8 cellular contexts compared by ENCODE assay signal in genomic region chr10:59177031-59177861, GRCh38. TPM values are rescaled to one million over a fixed set of nuclear protein-coding genes. Genes with fewer than 3 reads are reported as not detected.
DNase-seq lines count a peak whose midpoint lies in the region; ATAC-seq and TF ChIP-seq lines count a peak whose summit lies in the region.

No MANE protein-coding gene starts in this region.

- CTCF ChIA-PET in AG04450 (lab: Charles Lee): interaction anchor here (1.4 kb wide), 1 partner anchor 225 kb away, joined by 4 read pairs; no protein-coding TSS in a partner anchor

- POLR2A ChIA-PET in AG04450 (lab: Yijun Ruan, JAX): no interaction called here

- ATAC-seq in SK-N-SH treated with all-trans-retinoic acid at 6 μM for 48 hours (peak; percentile 83), foreskin keratinocyte (peak; percentile 87), omental fat pad (ENCODE audit: low FRiP score) (peak; percentile 44), GM21529 (IDR thresholded peaks at IDR 0.05; ENCODE audit: unreplicated experiment) (no peak)

- DNase-seq in AG04450 (ENCODE audit: low read depth, low spot score) (peak; percentile 45), HK-2 (ENCODE audit: unreplicated experiment) (peak; percentile 60), foreskin keratinocyte (peak; percentile 56 to 84), omental fat pad (ENCODE audit: low spot score) (no peak), cortex of kidney (lab: John Stamatoyannopoulos, UW) (no peak)
- DNase-seq in stimulated activated CD4-positive, alpha-beta T cell treated with anti-CD3 and anti-CD28 coated beads, Interleukin-4, amount 100 ng/mL, for 24 hours: no peak

- no peak overlapping the region for H3K4me3 ChIP-seq in AG04450 (ENCODE audit: low read depth, low read length)

- no peak for TF ChIP-seq CTCF in AG04450 (IDR thresholded peaks at IDR 0.05; ENCODE audit: low read depth, low read length)
- no peak for TF ChIP-seq CTCF in foreskin keratinocyte (conservative IDR thresholded peaks at IDR 0.05)
- no peak for TF ChIP-seq CTCF in omental fat pad (IDR thresholded peaks at IDR 0.05)

- H3K27ac ChIP-seq in AG04450 (ENCODE audit: low read depth, low read length) (no peak overlapping the region), foreskin keratinocyte (no peak overlapping the region)

- H3K27me3 ChIP-seq in AG04450 (ENCODE audit: control insufficient read depth, insufficient read depth, low read length) (peaks cover 13% of the 10 kb centered on the region), foreskin keratinocyte (peaks cover 32% of the 10 kb centered on the region)

- H3K4me1 ChIP-seq in foreskin keratinocyte: no peaks in the 10 kb centered on the region

- peaks cover 9% of the 10 kb centered on the region; the same call in 1 of the 2 replicates for H3K9me3 ChIP-seq in AG04450 (ENCODE audit: control insufficient read depth, insufficient read depth, low read length)

TF ChIP-seq in SK-N-SH treated with all-trans-retinoic acid at 6 μM for 48 hours, 23 proteins besides CTCF, POLR2A, EP300 and RAD21:
- TF ChIP-seq CREB5 (CRISPR knock-in tag; IDR thresholded peaks at IDR 0.05; ENCODE audit: low read depth): no peak
- no peak for TF ChIP-seq ZNF70 (CRISPR knock-in tag; IDR thresholded peaks at IDR 0.05)
- TF ChIP-seq ESRRG (CRISPR knock-in tag; IDR thresholded peaks at IDR 0.05): no peak
- TF ChIP-seq TCF4 (CRISPR knock-in tag; IDR thresholded peaks at IDR 0.05; ENCODE audit: borderline replicate concordance): no peak
- peak; percentile 86 for TF ChIP-seq CSDC2 (CRISPR knock-in tag; IDR thresholded peaks at IDR 0.05)
- no peak for TF ChIP-seq RARB (CRISPR knock-in tag; IDR thresholded peaks at IDR 0.05)
- peak; percentile 77; the same call in 1 of the 2 replicates for TF ChIP-seq SNAI2 (CRISPR knock-in tag; IDR thresholded peaks at IDR 0.05)
- no peak for TF ChIP-seq PPARA (CRISPR knock-in tag; IDR thresholded peaks at IDR 0.05; ENCODE audit: borderline replicate concordance)
- no peak for TF ChIP-seq BACH2 (CRISPR knock-in tag; IDR thresholded peaks at IDR 0.05; ENCODE audit: borderline replicate concordance)
- peak; percentile 28; the same call in 1 of the 2 replicates for TF ChIP-seq ISL1 (CRISPR knock-in tag; IDR thresholded peaks at IDR 0.05)
- TF ChIP-seq TSHZ2 (CRISPR knock-in tag; IDR thresholded peaks at IDR 0.05): peak; percentile 58
- TF ChIP-seq ZNF8 (CRISPR knock-in tag; IDR thresholded peaks at IDR 0.05): peak; percentile 40; the same call in 1 of the 2 replicates
- TF ChIP-seq OSR1 (CRISPR knock-in tag; IDR thresholded peaks at IDR 0.05): no peak
- no peak for TF ChIP-seq TOX (CRISPR knock-in tag; IDR thresholded peaks at IDR 0.05; ENCODE audit: borderline replicate concordance)
- TF ChIP-seq ARNTL (CRISPR knock-in tag; IDR thresholded peaks at IDR 0.05; ENCODE audit: borderline replicate concordance, low read depth): no peak
- TF ChIP-seq ZC3H10 (CRISPR knock-in tag; IDR thresholded peaks at IDR 0.05): no peak
- peak; percentile 68; the same call in 1 of the 2 replicates for TF ChIP-seq ZFP3 (CRISPR knock-in tag; IDR thresholded peaks at IDR 0.05)
- TF ChIP-seq ZNF565 (CRISPR knock-in tag; conservative IDR thresholded peaks at IDR 0.05; ENCODE audit: low read depth): no peak
- no peak for TF ChIP-seq CSRNP3 (CRISPR knock-in tag; IDR thresholded peaks at IDR 0.05)
- TF ChIP-seq, protein P1, sequence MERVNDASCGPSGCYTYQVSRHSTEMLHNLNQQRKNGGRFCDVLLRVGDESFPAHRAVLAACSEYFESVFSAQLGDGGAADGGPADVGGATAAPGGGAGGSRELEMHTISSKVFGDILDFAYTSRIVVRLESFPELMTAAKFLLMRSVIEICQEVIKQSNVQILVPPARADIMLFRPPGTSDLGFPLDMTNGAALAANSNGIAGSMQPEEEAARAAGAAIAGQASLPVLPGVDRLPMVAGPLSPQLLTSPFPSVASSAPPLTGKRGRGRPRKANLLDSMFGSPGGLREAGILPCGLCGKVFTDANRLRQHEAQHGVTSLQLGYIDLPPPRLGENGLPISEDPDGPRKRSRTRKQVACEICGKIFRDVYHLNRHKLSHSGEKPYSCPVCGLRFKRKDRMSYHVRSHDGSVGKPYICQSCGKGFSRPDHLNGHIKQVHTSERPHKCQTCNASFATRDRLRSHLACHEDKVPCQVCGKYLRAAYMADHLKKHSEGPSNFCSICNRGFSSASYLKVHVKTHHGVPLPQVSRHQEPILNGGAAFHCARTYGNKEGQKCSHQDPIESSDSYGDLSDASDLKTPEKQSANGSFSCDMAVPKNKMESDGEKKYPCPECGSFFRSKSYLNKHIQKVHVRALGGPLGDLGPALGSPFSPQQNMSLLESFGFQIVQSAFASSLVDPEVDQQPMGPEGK (CRISPR knock-in tag; IDR thresholded peaks at IDR 0.05; ENCODE audit: borderline replicate concordance): no peak; the same call in 1 of the 2 replicates
- 0 out of 2 replicates have a peak, but pooled peaks have one; percentile 34 for TF ChIP-seq GLIS3 (CRISPR knock-in tag; IDR thresholded peaks at IDR 0.05)
- TF ChIP-seq, protein P2, sequence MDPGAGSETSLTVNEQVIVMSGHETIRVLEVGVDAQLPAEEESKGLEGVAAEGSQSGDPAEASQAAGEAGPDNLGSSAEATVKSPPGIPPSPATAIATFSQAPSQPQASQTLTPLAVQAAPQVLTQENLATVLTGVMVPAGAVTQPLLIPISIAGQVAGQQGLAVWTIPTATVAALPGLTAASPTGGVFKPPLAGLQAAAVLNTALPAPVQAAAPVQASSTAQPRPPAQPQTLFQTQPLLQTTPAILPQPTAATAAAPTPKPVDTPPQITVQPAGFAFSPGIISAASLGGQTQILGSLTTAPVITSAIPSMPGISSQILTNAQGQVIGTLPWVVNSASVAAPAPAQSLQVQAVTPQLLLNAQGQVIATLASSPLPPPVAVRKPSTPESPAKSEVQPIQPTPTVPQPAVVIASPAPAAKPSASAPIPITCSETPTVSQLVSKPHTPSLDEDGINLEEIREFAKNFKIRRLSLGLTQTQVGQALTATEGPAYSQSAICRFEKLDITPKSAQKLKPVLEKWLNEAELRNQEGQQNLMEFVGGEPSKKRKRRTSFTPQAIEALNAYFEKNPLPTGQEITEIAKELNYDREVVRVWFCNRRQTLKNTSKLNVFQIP (CRISPR knock-in tag; IDR thresholded peaks at IDR 0.05; ENCODE audit: borderline replicate concordance, low read depth): no peak
- TF ChIP-seq ZFP30 (CRISPR knock-in tag; IDR thresholded peaks at IDR 0.05): no peak

RNA-seq across cellular contexts. Expression of gene PHYHIPL, which starts 0.8 kb away (rescaled TPM):
- polyA plus RNA-seq in AG04450 (2011; rRNA removed) (not detected in 2 replicates), foreskin keratinocyte (0.02 TPM in 1 of 2 replicates, not detected in the other)
- polyA minus RNA-seq in AG04450 (2011; rRNA and poly(A)+ RNA removed): not detected in 2 replicates
- total RNA-seq in foreskin keratinocyte (not detected in 2 replicates), omental fat pad (not detected)

Comparison
In these comparisons a context has a peak if more than half of its experiments do, and no peak if none do; other contexts are left out.
1. DNase-seq: peak in AG04450 (single experiment), HK-2 (single experiment) and foreskin keratinocyte (2 of 2); none in omental fat pad (single experiment), cortex of kidney (single experiment) and stimulated activated CD4-positive, alpha-beta T cell treated with anti-CD3 and anti-CD28 coated beads, Interleukin-4, amount 100 ng/mL, for 24 hours (single experiment).